In the genomic region with DNA sequence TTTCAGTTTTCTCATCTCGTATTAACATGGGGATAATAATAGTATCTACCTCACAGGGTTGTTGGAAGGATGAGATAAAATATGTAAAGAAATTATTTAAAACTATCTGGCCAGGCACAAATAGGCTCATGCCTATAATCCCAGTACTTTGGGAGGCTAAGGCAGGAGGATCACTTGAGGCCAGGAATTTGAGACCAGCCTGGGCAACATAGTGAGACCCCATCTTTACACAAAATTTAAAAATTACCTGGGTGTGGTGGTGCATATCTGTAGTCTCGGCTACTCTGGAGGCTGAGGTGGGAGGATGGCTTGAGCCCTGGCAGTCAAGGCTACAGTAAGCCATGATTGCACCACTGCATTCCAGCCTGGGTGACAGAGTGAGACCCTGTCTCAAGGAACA, we compare ENCODE assay signal across 8 cellular contexts. TPM values are rescaled to one million over a fixed set of nuclear protein-coding genes. Genes with fewer than 3 reads are reported as not detected.
DNase-seq lines count a peak whose midpoint lies in the region; ATAC-seq, FAIRE-seq and TF ChIP-seq lines count a peak whose summit lies in the region.
"Not testable (repeated sequence)": the region's sequence is repeated elsewhere in the genome, so short reads cannot be mapped to it uniquely, and the experiment has no call there.

No MANE protein-coding gene starts in this region.

- H3K4me1 ChIP-seq in Caco-2; GM12878 (ENCODE audit: control insufficient read depth, insufficient read depth, low read length); parathyroid adenoma: not testable (repeated sequence)
- H3K4me1 ChIP-seq in OCI-LY1 (ENCODE audit: insufficient read depth, low read length, severe bottlenecking), result peaks cover 19% of the 10 kb centered on the region

- not testable (repeated sequence) for DNase-seq in Caco-2; activated CD8-positive, alpha-beta T cell treated with anti-CD3 and anti-CD28 coated beads for 36 hours; GM12878 (ENCODE audit: low read depth, low spot score); epithelial cell of prostate (ENCODE audit: low read depth, low spot score); mesothelial cell of epicardium (ENCODE audit: low spot score in 2 of 2, unreplicated experiment in 2 of 2); type B pancreatic cell (ENCODE audit: extremely low spot score, unreplicated experiment)

- peak overlapping the region; percentile 99; the same call in 1 of the 2 replicates for H2AFZ ChIP-seq in OCI-LY1 (ENCODE audit: low read length)
- H2AFZ ChIP-seq in GM12878 (ENCODE audit: control insufficient read depth, low read depth, low read length), result not testable (repeated sequence)
- peak overlapping the region; percentile 98 for H2AFZ ChIP-seq in parathyroid adenoma

- not testable (repeated sequence) for H3K9me2 ChIP-seq in OCI-LY1 (ENCODE audit: low read depth, low read length)

- WGBS in GM12878 (ENCODE audit: insufficient coverage, insufficient replicate concordance, low lambda C conversion rate, missing lambda C conversion rate), result 25% methylated on average over 2 of the region's 2 CpGs

- H3K36me3 ChIP-seq in Caco-2 (ENCODE audit: control insufficient read depth, insufficient read depth, low read length); OCI-LY1 (ENCODE audit: insufficient read depth, low read length); GM12878 (ENCODE audit: control insufficient read depth in 2 of 2, insufficient read depth in 2 of 2, low read length in 1 of 2); parathyroid adenoma (ENCODE audit: control insufficient read depth, insufficient read depth, low read length): not testable (repeated sequence)

- SMC1A ChIA-PET in GM12878 (lab: Charles Lee; ENCODE audit: uncharacterized antibody, unreplicated experiment), result interaction anchor here (0.9 to 2.9 kb wide), 5 partner anchors 11 to 222 kb away, joined by 3 to 23 read pairs (median 3); a partner anchor contains a TSS

- H3K27me3 ChIP-seq in Caco-2 (replicated peaks; ENCODE audit: control insufficient read depth, insufficient read depth, low read length); OCI-LY1 (ENCODE audit: insufficient read depth, low read length); GM12878 (replicated peaks in 1 of 2; ENCODE audit: control insufficient read depth in 2 of 2, insufficient read depth in 2 of 2, low read length in 1 of 2); parathyroid adenoma (ENCODE audit: control insufficient read depth, insufficient read depth, low read length): not testable (repeated sequence)

- intact Hi-C loops in Caco-2 (cut with micrococcal nuclease; ENCODE audit: unreplicated experiment), result loop anchor here (2.0 kb wide), 1 partner anchor 28 kb away; no protein-coding TSS in a partner anchor
- intact Hi-C loops in activated CD8-positive, alpha-beta T cell treated with anti-CD3 and anti-CD28 coated beads for 36 hours (cut with micrococcal nuclease); GM12878 (cut with micrococcal nuclease; ENCODE audit: unreplicated experiment): not testable (repeated sequence)

- peak overlapping the region; percentile 93; the same call in 1 of the 2 replicates for H3K4me2 ChIP-seq in OCI-LY1 (ENCODE audit: low read length)
- H3K4me2 ChIP-seq in GM12878 (ENCODE audit: control insufficient read depth, insufficient read depth), result peak overlapping the region; percentile 96
- peak overlapping the region; percentile 62 for H3K4me2 ChIP-seq in parathyroid adenoma (ENCODE audit: low read length)

- H3K27ac Mint-ChIP-seq in Caco-2 (ENCODE audit: unreplicated experiment), result peak overlapping the region; percentile 89
- not testable (repeated sequence) for H3K27ac Mint-ChIP-seq in activated CD8-positive, alpha-beta T cell treated with anti-CD3 and anti-CD28 coated beads for 36 hours; type B pancreatic cell
- H3K27ac Mint-ChIP-seq in mesothelial cell of epicardium, result peak overlapping the region; percentile 99

- RAD21 ChIA-PET in GM12878 (lab: Charles Lee; ENCODE audit: unreplicated experiment), result interaction anchor here (1.0 kb wide), 2 partner anchors 18 to 219 kb away, joined by 4 to 5 read pairs; no protein-coding TSS in a partner anchor

- POLR2A ChIA-PET in Caco-2 (lab: Charles Lee); activated CD8-positive, alpha-beta T cell treated with anti-CD3 and anti-CD28 coated beads for 36 hours (lab: Charles Lee); GM12878 (lab: Charles Lee): not testable (repeated sequence)

- not testable (repeated sequence) for FAIRE-seq in GM12878 (lab: Jason Lieb, UNC)

- CTCF ChIA-PET in Caco-2 (lab: Charles Lee), result interaction anchor here (1.1 to 1.6 kb wide), 2 partner anchors 18 to 30 kb away, joined by 5 to 7 read pairs; no protein-coding TSS in a partner anchor
- CTCF ChIA-PET in activated CD8-positive, alpha-beta T cell treated with anti-CD3 and anti-CD28 coated beads for 36 hours (lab: Charles Lee), result interaction anchor here (1.0 to 3.2 kb wide), 9 partner anchors 9 to 219 kb away, joined by 3 to 32 read pairs (median 4); no protein-coding TSS in a partner anchor
- CTCF ChIA-PET in GM12878 (lab: Yijun Ruan, JAX), result interaction anchor here (1.0 to 3.6 kb wide), 7 partner anchors 9 to 192 kb away, joined by 3 to 40 read pairs (median 5); no protein-coding TSS in a partner anchor

- not testable (repeated sequence) for TF ChIP-seq POLR2A in GM12878 (IDR thresholded peaks at IDR 0.05; ENCODE audit: low read depth, low read length)

- H3K9me3 ChIP-seq in Caco-2; OCI-LY1 (ENCODE audit: low read length); GM12878 (replicated peaks; ENCODE audit: control insufficient read depth, insufficient read depth, low read length); parathyroid adenoma (ENCODE audit: control insufficient read depth, low read length): not testable (repeated sequence)

- not testable (repeated sequence) for H3F3A ChIP-seq in OCI-LY1 (ENCODE audit: insufficient read depth, low read length)

- not testable (repeated sequence) for H3K4me3 ChIP-seq in Caco-2 (ENCODE audit: low read depth, low read length); GM12878
- H3K4me3 ChIP-seq in OCI-LY1 (ENCODE audit: low read depth, low read length, poor library complexity, severe bottlenecking) (peak overlapping the region; percentile 93), parathyroid adenoma (ENCODE audit: low read depth, low read length) (peak overlapping the region; percentile 83)

- not testable (repeated sequence) for H3K27ac ChIP-seq in OCI-LY1 (ENCODE audit: low read depth, low read length, poor library complexity, severe bottlenecking); GM12878 (ENCODE audit: control insufficient read depth, insufficient read depth); parathyroid adenoma
- peak overlapping the region; percentile 91 for H3K27ac ChIP-seq in epithelial cell of prostate

- TF ChIP-seq EP300 in GM12878 (IDR thresholded peaks at IDR 0.05; ENCODE audit: borderline replicate concordance in 1 of 2, control insufficient read depth in 1 of 2, low read depth in 2 of 2, low read length in 2 of 2), result not testable (repeated sequence)

- H3K9me3 Mint-ChIP-seq in Caco-2 (ENCODE audit: unreplicated experiment); activated CD8-positive, alpha-beta T cell treated with anti-CD3 and anti-CD28 coated beads for 36 hours; type B pancreatic cell: not testable (repeated sequence)
- H3K9me3 Mint-ChIP-seq in mesothelial cell of epicardium, result peaks cover 13% of the 10 kb centered on the region

- not testable (repeated sequence) for TF ChIP-seq CTCF in Caco-2 (IDR thresholded peaks at IDR 0.05; ENCODE audit: insufficient read depth in 1 of 2, low read depth in 1 of 2, low read length in 1 of 2, severe bottlenecking in 1 of 2, unreplicated experiment in 1 of 2); OCI-LY1 (IDR thresholded peaks at IDR 0.05; ENCODE audit: low read length); activated CD8-positive, alpha-beta T cell treated with anti-CD3 and anti-CD28 coated beads for 36 hours (IDR thresholded peaks at IDR 0.05); GM12878 (IDR thresholded peaks at IDR 0.05 in 2 of 3, conservative IDR thresholded peaks at IDR 0.05 in 1 of 3; ENCODE audit: control insufficient read depth in 2 of 3, extremely low read depth in 1 of 3, insufficient read depth in 1 of 3, low read depth in 3 of 3, low read length in 3 of 3); mesothelial cell of epicardium (IDR thresholded peaks at IDR 0.05; ENCODE audit: unreplicated experiment); parathyroid adenoma (IDR thresholded peaks at IDR 0.05); type B pancreatic cell (conservative IDR thresholded peaks at IDR 0.05)

- ATAC-seq in activated CD8-positive, alpha-beta T cell treated with anti-CD3 and anti-CD28 coated beads for 36 hours; GM12878: not testable (repeated sequence)

- H3K4me1 Mint-ChIP-seq in Caco-2 (ENCODE audit: low read depth, unreplicated experiment), result not testable (repeated sequence)
- H3K4me1 Mint-ChIP-seq in activated CD8-positive, alpha-beta T cell treated with anti-CD3 and anti-CD28 coated beads for 36 hours (ENCODE audit: low read depth), result peaks cover 19% of the 10 kb centered on the region
- H3K4me1 Mint-ChIP-seq in mesothelial cell of epicardium (peaks cover 24% of the 10 kb centered on the region), type B pancreatic cell (ENCODE audit: unreplicated experiment) (peaks cover 12% of the 10 kb centered on the region)

- H3K4me3 Mint-ChIP-seq in Caco-2 (ENCODE audit: unreplicated experiment), result peak overlapping the region; percentile 100
- H3K4me3 Mint-ChIP-seq in activated CD8-positive, alpha-beta T cell treated with anti-CD3 and anti-CD28 coated beads for 36 hours, result peak overlapping the region; percentile 95
- peak overlapping the region; percentile 100 for H3K4me3 Mint-ChIP-seq in mesothelial cell of epicardium
- H3K4me3 Mint-ChIP-seq in type B pancreatic cell, result peak overlapping the region; percentile 99

- in situ Hi-C loops in GM12878 (cut with MboI), result not testable (repeated sequence)

- H4K20me1 ChIP-seq in OCI-LY1 (ENCODE audit: insufficient read depth, low read length); GM12878 (ENCODE audit: control insufficient read depth, insufficient read depth): not testable (repeated sequence)

- not testable (repeated sequence) for H3K27me3 Mint-ChIP-seq in Caco-2 (ENCODE audit: insufficient read depth, unreplicated experiment); activated CD8-positive, alpha-beta T cell treated with anti-CD3 and anti-CD28 coated beads for 36 hours
- H3K27me3 Mint-ChIP-seq in mesothelial cell of epicardium (ENCODE audit: low read depth), result peaks cover 23% of the 10 kb centered on the region
- peaks cover 18% of the 10 kb centered on the region for H3K27me3 Mint-ChIP-seq in type B pancreatic cell

- H3K36me3 Mint-ChIP-seq in Caco-2 (ENCODE audit: insufficient read depth, unreplicated experiment), result peaks cover 18% of the 10 kb centered on the region
- not testable (repeated sequence) for H3K36me3 Mint-ChIP-seq in activated CD8-positive, alpha-beta T cell treated with anti-CD3 and anti-CD28 coated beads for 36 hours (ENCODE audit: low read depth); mesothelial cell of epicardium; type B pancreatic cell

- peaks cover 17% of the 10 kb centered on the region for H3K79me2 ChIP-seq in OCI-LY1 (ENCODE audit: insufficient read depth, low read length)
- peaks cover 23% of the 10 kb centered on the region for H3K79me2 ChIP-seq in GM12878 (ENCODE audit: control insufficient read depth, insufficient read depth, low read length)
- H3K79me2 ChIP-seq in parathyroid adenoma, result not testable (repeated sequence)

- not testable (repeated sequence) for H3K9ac ChIP-seq in OCI-LY1 (ENCODE audit: low read length); GM12878 (ENCODE audit: control insufficient read depth, insufficient read depth, low read length); parathyroid adenoma

- BruUV-seq in Caco-2 (replicated peaks; lab: Mats Ljungman, UMichigan); GM12878 (replicated peaks; lab: Mats Ljungman, UMichigan): not testable (repeated sequence)

- TF ChIP-seq RAD21 in GM12878 (IDR thresholded peaks at IDR 0.05; ENCODE audit: insufficient read depth, low read depth, low read length), result not testable (repeated sequence)

RNA-seq across cellular contexts. Expression of a gene that starts 1.0 kb away (rescaled TPM):
- total RNA-seq in Caco-2 (2022) (10.9 and 12.7 TPM in 2 replicates), GM12878 (2014; rRNA removed) (6.3 and 7.5 TPM in 2 replicates), GM12878 (2014; rRNA removed; fragmentation: Illumina TruSeq; extraction: Trizol) (4.8 and 6.9 TPM in 2 replicates), GM12878 (2021) (6.7 and 7.1 TPM in 2 replicates), mesothelial cell of epicardium (16.6 to 17.8 TPM (median 17.4 TPM) in 3 replicates), type B pancreatic cell (ENCODE audit: low replicate concordance) (15.0 and 18.2 TPM in 2 replicates)
- 10 to 100 TPM in 1 of 2 experiments, 1 to 10 TPM in 1; 8.8 to 10.3 TPM for total RNA-seq in activated CD8-positive, alpha-beta T cell treated with anti-CD3 and anti-CD28 coated beads for 36 hours
- total RNA-seq in GM12878 (2013; cell fraction: nucleolus; rRNA removed), result 25.0 and 27.0 TPM in 2 replicates
- 4.5 TPM for polyA plus RNA-seq in GM12878 (2011; ENCODE audit: low read depth)
- polyA plus RNA-seq in GM12878 (2011; rRNA removed) (10.9 and 11.7 TPM in 2 replicates), GM12878 (2014; fragmentation: Illumina TruSeq; extraction: Trizol) (5.3 and 6.8 TPM in 2 replicates), GM12878 (2014; fragmentation: Nextera tagmentation; extraction: Ambion mirVana) (1 to 10 TPM; 1.4 to 2.6 TPM), GM12878 (2014; rRNA removed) (3.4 and 4.4 TPM in 2 replicates), GM12878 (2016; fragmentation: Nextera tagmentation; extraction: Ambion mirVana) (10 to 100 TPM in 1 of 2 experiments, 1 to 10 TPM in 1; 8.3 to 10.5 TPM)
- polyA plus RNA-seq in GM12878 (2011; cell fraction: cytosol; rRNA removed), result 5.9 and 7.5 TPM in 2 replicates
- polyA plus RNA-seq in GM12878 (2011; cell fraction: nucleus; rRNA removed), result 8.3 and 12.0 TPM in 2 replicates
- 4.3 and 4.5 TPM in 2 replicates for polyA plus RNA-seq in GM12878 (2012)
- 9.5 and 13.5 TPM in 2 replicates for polyA minus RNA-seq in GM12878 (2011; rRNA and poly(A)+ RNA removed)
- polyA minus RNA-seq in GM12878 (2011; cell fraction: cytosol; rRNA and poly(A)+ RNA removed), result 3.2 and 4.7 TPM in 2 replicates
- 8.2 and 10.5 TPM in 2 replicates for polyA minus RNA-seq in GM12878 (2011; cell fraction: nucleus; rRNA and poly(A)+ RNA removed)

RNA-seq across cellular contexts. Expression of a gene that starts 56.7 kb away (rescaled TPM):
- total RNA-seq in Caco-2 (2022), result 0.14 and 0.23 TPM in 2 replicates
- under 1 TPM; 0.16 to 0.36 TPM for total RNA-seq in activated CD8-positive, alpha-beta T cell treated with anti-CD3 and anti-CD28 coated beads for 36 hours
- 0.06 and 0.07 TPM in 2 replicates for total RNA-seq in GM12878 (2013; cell fraction: nucleolus; rRNA removed)
- 0.11 TPM in 1 of 2 replicates, not detected in the other for total RNA-seq in GM12878 (2014; rRNA removed)
- total RNA-seq in GM12878 (2014; rRNA removed; fragmentation: Illumina TruSeq; extraction: Trizol), result 0.04 TPM in 1 of 2 replicates, not detected in the other
- 0.05 TPM in 1 of 2 replicates, not detected in the other for total RNA-seq in GM12878 (2021)
- 0.05 TPM for polyA plus RNA-seq in GM12878 (2011; ENCODE audit: low read depth)
- polyA plus RNA-seq in GM12878 (2011; rRNA removed), result 0.03 and 0.08 TPM in 2 replicates
- polyA plus RNA-seq in GM12878 (2011; cell fraction: cytosol; rRNA removed), result under 0.01 TPM in 1 of 2 replicates, not detected in the other
- polyA plus RNA-seq in GM12878 (2011; cell fraction: nucleus; rRNA removed), result 0.03 and 0.18 TPM in 2 replicates
- polyA plus RNA-seq in GM12878 (2012), result 0.03 and 0.18 TPM in 2 replicates
- polyA plus RNA-seq in GM12878 (2014; fragmentation: Illumina TruSeq; extraction: Trizol), result 0.03 TPM in 1 of 2 replicates, not detected in the other
- not detected for polyA plus RNA-seq in GM12878 (2014; fragmentation: Nextera tagmentation; extraction: Ambion mirVana)
- polyA plus RNA-seq in GM12878 (2014; rRNA removed), result 0.01 TPM in 2 replicates
- polyA plus RNA-seq in GM12878 (2016; fragmentation: Nextera tagmentation; extraction: Ambion mirVana), result under 1 TPM in 1 of 2 experiments, not detected in 1; 0.44 TPM
- not detected in 2 replicates for polyA minus RNA-seq in GM12878 (2011; rRNA and poly(A)+ RNA removed)
- not detected in 2 replicates for polyA minus RNA-seq in GM12878 (2011; cell fraction: cytosol; rRNA and poly(A)+ RNA removed)
- not detected in 2 replicates for polyA minus RNA-seq in GM12878 (2011; cell fraction: nucleus; rRNA and poly(A)+ RNA removed)
- total RNA-seq in mesothelial cell of epicardium, result 1.4 to 2.9 TPM (median 1.9 TPM) in 3 replicates
- 0.99 and 1.4 TPM in 2 replicates for total RNA-seq in type B pancreatic cell (ENCODE audit: low replicate concordance)
